7 cellular contexts compared by ENCODE assay signal in the genomic region with DNA sequence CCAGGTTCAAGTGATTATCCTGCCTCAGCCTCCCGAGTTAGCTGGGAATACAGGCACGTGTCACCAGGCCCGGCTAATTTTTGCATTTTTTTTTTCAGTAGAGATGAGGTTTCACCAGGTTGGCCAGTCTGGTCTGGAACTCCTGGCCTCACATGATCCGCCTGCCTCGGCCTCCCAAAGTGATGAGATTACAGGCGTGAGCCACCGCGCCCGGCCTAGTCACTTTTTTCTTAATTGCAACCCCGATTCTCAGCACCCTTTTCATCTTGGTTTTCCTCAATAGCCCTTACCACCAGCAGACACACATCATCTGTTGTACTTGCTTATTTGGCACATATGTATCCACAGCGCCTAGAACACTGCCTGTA. TPM values are rescaled to one million over a fixed set of nuclear protein-coding genes. Genes with fewer than 3 reads are reported as not detected.
A peak's percentile ranks its signal among the peaks of the same experiment; 100 is the strongest.
DNase-seq lines count a peak whose midpoint lies in the region; ATAC-seq and TF ChIP-seq lines count a peak whose summit lies in the region.

No MANE protein-coding gene starts in this region.

- H3K27ac Mint-ChIP-seq in activated T-helper 2 cell treated with anti-CD3 and anti-CD28 coated beads, Interferon-gamma antibody, Interleukin-2, Interleukin-4, amounts not matched to agents 10 μg/mL and 5 μg/mL and 100 μg/mL, durations not matched to agents 14 hours and 24 hours and 36 hours: peak overlapping the region; percentile 86
- peak overlapping the region; percentile 90 for H3K27ac Mint-ChIP-seq in stimulated activated naive B cell treated with anti-CD40 and anti-IgM and Interleukin-4, amounts not matched to agents 10 μg/mL and 1 μg/mL and 100 μg/mL, for 72 hours

- peaks cover 53% of the 10 kb centered on the region for H3K4me1 Mint-ChIP-seq in activated T-helper 2 cell treated with anti-CD3 and anti-CD28 coated beads, Interferon-gamma antibody, Interleukin-2, Interleukin-4, amounts not matched to agents 10 μg/mL and 5 μg/mL and 100 μg/mL, durations not matched to agents 14 hours and 24 hours and 36 hours (ENCODE audit: low read depth)
- peaks cover 19 to 50% of the 10 kb centered on the region in 2 donors for H3K4me1 Mint-ChIP-seq in stimulated activated naive B cell treated with anti-CD40 and anti-IgM and Interleukin-4, amounts not matched to agents 10 μg/mL and 1 μg/mL and 100 μg/mL, for 72 hours

- H3K27me3 ChIP-seq in HL-60 (ENCODE audit: insufficient read depth, poor library complexity, severe bottlenecking): no peaks in the 10 kb centered on the region

- DNase-seq in HL-60 (ENCODE audit: low read depth in 1 of 2, low spot score in 1 of 2): no peak
- DNase-seq in activated T-helper 2 cell treated with anti-CD3 and anti-CD28 coated beads, Interferon-gamma antibody, Interleukin-2, Interleukin-4, amounts not matched to agents 10 μg/mL and 5 μg/mL and 100 μg/mL, durations not matched to agents 14 hours and 24 hours and 36 hours (ENCODE audit: low spot score): no peak
- DNase-seq in stimulated activated naive B cell treated with anti-CD40 and anti-IgM and Interleukin-4, amounts not matched to agents 10 μg/mL and 1 μg/mL and 100 μg/mL, for 72 hours: no peak
- no peak for DNase-seq in NCI-H2171 treated with DMSO at 0.1 percent for 48 hours (lab: John Stamatoyannopoulos, UW)

- peak overlapping the region; percentile 66 for H3K4me3 ChIP-seq in HL-60 (replicated peaks; ENCODE audit: insufficient read depth, low read length)
- H3K4me3 ChIP-seq in iPS-18c (ENCODE audit: insufficient read depth, low read depth, low read length): peak overlapping the region; percentile 96; the same call in 1 of the 2 replicates

- peak overlapping the region; percentile 100 for H3K4me3 Mint-ChIP-seq in activated T-helper 2 cell treated with anti-CD3 and anti-CD28 coated beads, Interferon-gamma antibody, Interleukin-2, Interleukin-4, amounts not matched to agents 10 μg/mL and 5 μg/mL and 100 μg/mL, durations not matched to agents 14 hours and 24 hours and 36 hours (ENCODE audit: low read depth)
- H3K4me3 Mint-ChIP-seq in stimulated activated naive B cell treated with anti-CD40 and anti-IgM and Interleukin-4, amounts not matched to agents 10 μg/mL and 1 μg/mL and 100 μg/mL, for 72 hours: peak overlapping the region; percentile 89 to 98

- no peak for ATAC-seq in stimulated activated naive B cell treated with anti-CD40 and anti-IgM and Interleukin-4, amounts not matched to agents 10 μg/mL and 1 μg/mL and 100 μg/mL, for 72 hours (replicated peaks)
- ATAC-seq in GM19463 (IDR thresholded peaks at IDR 0.05; ENCODE audit: unreplicated experiment): no peak
- no peak for ATAC-seq in GM21723 (IDR thresholded peaks at IDR 0.05; ENCODE audit: unreplicated experiment)

- H3K27me3 Mint-ChIP-seq in activated T-helper 2 cell treated with anti-CD3 and anti-CD28 coated beads, Interferon-gamma antibody, Interleukin-2, Interleukin-4, amounts not matched to agents 10 μg/mL and 5 μg/mL and 100 μg/mL, durations not matched to agents 14 hours and 24 hours and 36 hours (ENCODE audit: low read depth): no peaks in the 10 kb centered on the region
- no peaks in the 10 kb centered on the region for H3K27me3 Mint-ChIP-seq in stimulated activated naive B cell treated with anti-CD40 and anti-IgM and Interleukin-4, amounts not matched to agents 10 μg/mL and 1 μg/mL and 100 μg/mL, for 72 hours

- intact Hi-C loops in activated T-helper 2 cell treated with anti-CD3 and anti-CD28 coated beads, Interferon-gamma antibody, Interleukin-2, Interleukin-4, amounts not matched to agents 10 μg/mL and 5 μg/mL and 100 μg/mL, durations not matched to agents 14 hours and 24 hours and 36 hours (cut with micrococcal nuclease): loop anchor here (2.0 kb wide), 1 partner anchor 64 kb away; a partner anchor contains a TSS

- no peak for TF ChIP-seq CTCF in HL-60 (IDR thresholded peaks at IDR 0.05; ENCODE audit: insufficient read depth, low read length)

- no peaks in the 10 kb centered on the region for H3K9me3 Mint-ChIP-seq in activated T-helper 2 cell treated with anti-CD3 and anti-CD28 coated beads, Interferon-gamma antibody, Interleukin-2, Interleukin-4, amounts not matched to agents 10 μg/mL and 5 μg/mL and 100 μg/mL, durations not matched to agents 14 hours and 24 hours and 36 hours
- H3K9me3 Mint-ChIP-seq in stimulated activated naive B cell treated with anti-CD40 and anti-IgM and Interleukin-4, amounts not matched to agents 10 μg/mL and 1 μg/mL and 100 μg/mL, for 72 hours: no peaks in the 10 kb centered on the region

- peaks cover 42% of the 10 kb centered on the region for H3K36me3 Mint-ChIP-seq in activated T-helper 2 cell treated with anti-CD3 and anti-CD28 coated beads, Interferon-gamma antibody, Interleukin-2, Interleukin-4, amounts not matched to agents 10 μg/mL and 5 μg/mL and 100 μg/mL, durations not matched to agents 14 hours and 24 hours and 36 hours (ENCODE audit: low read depth)
- H3K36me3 Mint-ChIP-seq in stimulated activated naive B cell treated with anti-CD40 and anti-IgM and Interleukin-4, amounts not matched to agents 10 μg/mL and 1 μg/mL and 100 μg/mL, for 72 hours: peaks cover 23 to 35% of the 10 kb centered on the region in 2 donors

- no peaks in the 10 kb centered on the region for H3K9me3 ChIP-seq in iPS-18c (ENCODE audit: control insufficient read depth, insufficient read depth, low read length)

- H3K27ac ChIP-seq in HL-60 (replicated peaks): peak overlapping the region; percentile 94

RNA-seq across cellular contexts. Expression of a gene that starts 0.6 kb away (rescaled TPM):
- 622 and 630 TPM in 2 replicates for total RNA-seq in activated T-helper 2 cell treated with anti-CD3 and anti-CD28 coated beads, Interferon-gamma antibody, Interleukin-2, Interleukin-4, amounts not matched to agents 10 μg/mL and 5 μg/mL and 100 μg/mL, durations not matched to agents 14 hours and 24 hours and 36 hours

RNA-seq across cellular contexts. Expression of a gene that starts 39.8 kb away (rescaled TPM):
- 36.7 and 40.3 TPM in 2 replicates for total RNA-seq in activated T-helper 2 cell treated with anti-CD3 and anti-CD28 coated beads, Interferon-gamma antibody, Interleukin-2, Interleukin-4, amounts not matched to agents 10 μg/mL and 5 μg/mL and 100 μg/mL, durations not matched to agents 14 hours and 24 hours and 36 hours
